17 cellular contexts compared by ENCODE assay signal in the genomic region with DNA sequence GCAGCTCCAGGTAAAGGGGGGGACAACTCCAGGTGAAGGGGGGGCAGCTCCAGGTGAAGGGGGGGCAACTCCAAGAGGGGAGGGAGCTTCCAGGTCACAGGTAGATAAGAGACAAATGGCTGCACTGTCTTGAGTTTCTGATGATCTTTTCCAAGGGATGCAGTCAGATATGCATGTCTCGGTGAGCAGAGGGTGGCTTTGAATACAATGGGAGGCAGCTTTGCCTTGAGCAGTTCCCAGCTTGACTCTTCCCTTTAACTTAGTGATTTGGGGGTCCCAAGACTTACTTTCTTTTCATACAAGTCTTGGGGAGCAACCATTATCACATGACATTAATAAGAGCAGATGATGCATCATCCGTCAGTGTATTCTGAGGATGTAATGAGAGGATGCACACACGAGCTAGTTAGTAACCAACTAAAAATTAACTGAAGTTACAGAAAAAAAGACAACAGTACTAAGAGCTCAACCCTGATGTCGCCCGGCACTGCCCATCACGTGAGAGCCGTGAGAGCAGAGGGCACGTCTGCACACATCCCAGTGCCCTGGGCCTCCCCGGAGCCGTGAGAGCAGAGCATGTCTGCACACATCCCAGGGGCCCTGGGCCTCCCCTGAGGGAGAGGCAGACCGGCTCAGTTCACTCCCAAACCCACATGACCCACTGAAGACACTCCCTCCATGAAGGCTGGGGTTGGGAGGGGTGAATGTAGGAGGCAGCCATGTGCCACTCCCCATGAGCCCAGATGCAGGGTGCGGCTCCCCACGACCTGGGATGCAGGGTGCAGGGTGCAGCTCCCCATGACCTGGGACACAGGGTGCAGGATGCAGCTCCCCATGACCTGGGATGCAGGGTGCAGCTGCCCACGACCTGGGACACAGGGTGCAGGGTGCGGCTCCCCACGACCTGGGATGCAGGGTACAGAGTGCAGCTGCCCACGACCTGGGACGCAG. TPM values are rescaled to one million over a fixed set of nuclear protein-coding genes. Genes with fewer than 3 reads are reported as not detected.
DNase-seq lines count a peak whose midpoint lies in the region; ATAC-seq, FAIRE-seq and TF ChIP-seq lines count a peak whose summit lies in the region.
"Had no signal": no experiment of that assay in that cellular context is flagged by ENCODE, and none has a peak within 500 bp of the region (broad histone marks: within the 10 kb centered on the region; RNA-seq: fewer than 3 reads in every experiment).

No MANE protein-coding gene starts in this region.

- peak overlapping the region; percentile 70 for H3K27ac Mint-ChIP-seq in MCF 10A (ENCODE audit: low read depth, unreplicated experiment)
- H3K27ac Mint-ChIP-seq in CD8-positive, alpha-beta T cell, result no peak overlapping the region
- H3K27ac Mint-ChIP-seq: activated CD4-positive, alpha-beta T cell treated with anti-CD3 and anti-CD28 coated beads, Interleukin-2, amount 10 ng/mL, durations not matched to agents 7 days and 5 days; activated T-helper 17 cell treated with anti-CD3 and anti-CD28 coated beads, Interleukin-2, amount 50 U/mL, for 72 hours; T-helper 1 cell treated with Interleukin-12 subunit alpha and Interleukin-12 subunit beta and Interleukin-4 antibody, amounts not matched to agents 30 μg/mL and 1 μg/mL, for 36 hours had no signal

- BruUV-seq in MCF 10A (replicated peaks; lab: Mats Ljungman, UMichigan), result no TSS peak

- no peak overlapping the region for H3K27ac ChIP-seq in CD8-positive, alpha-beta T cell (ENCODE audit: low read depth, low read length)
- H3K27ac ChIP-seq: ascending aorta, heart left ventricle, left ventricle myocardium inferior, spleen had no signal

- CTCF ChIA-PET in MCF 10A (lab: Yijun Ruan, JAX), result interaction anchor here (0.6 to 2.9 kb wide), 8 partner anchors 8 to 70 kb away, joined by 3 to 10 read pairs (median 5); no protein-coding TSS in a partner anchor
- CTCF ChIA-PET in CD8-positive, alpha-beta T cell (lab: Charles Lee), result no interaction called here

- no peaks in the 10 kb centered on the region for H3K27me3 Mint-ChIP-seq in MCF 10A (ENCODE audit: insufficient read depth, unreplicated experiment)
- peaks cover 2% of the 10 kb centered on the region for H3K27me3 Mint-ChIP-seq in CD8-positive, alpha-beta T cell (ENCODE audit: low read depth)
- H3K27me3 Mint-ChIP-seq: activated CD4-positive, alpha-beta T cell treated with anti-CD3 and anti-CD28 coated beads, Interleukin-2, amount 10 ng/mL, durations not matched to agents 7 days and 5 days had no signal

- no peak for FAIRE-seq in RCC 7860 (lab: Jason Lieb, UNC)
- FAIRE-seq: A204.1 had no signal

- H3K9me3 Mint-ChIP-seq in MCF 10A (ENCODE audit: unreplicated experiment), result no peaks in the 10 kb centered on the region
- H3K9me3 Mint-ChIP-seq in CD8-positive, alpha-beta T cell, result no peaks in the 10 kb centered on the region
- H3K9me3 Mint-ChIP-seq: activated CD4-positive, alpha-beta T cell treated with anti-CD3 and anti-CD28 coated beads, Interleukin-2, amount 10 ng/mL, durations not matched to agents 7 days and 5 days; activated T-helper 17 cell treated with anti-CD3 and anti-CD28 coated beads, Interleukin-2, amount 50 U/mL, for 72 hours; T-helper 1 cell treated with Interleukin-12 subunit alpha and Interleukin-12 subunit beta and Interleukin-4 antibody, amounts not matched to agents 30 μg/mL and 1 μg/mL, for 36 hours had no signal

- peak overlapping the region; percentile 38 for H3K4me3 Mint-ChIP-seq in MCF 10A (ENCODE audit: unreplicated experiment)
- no peak overlapping the region for H3K4me3 Mint-ChIP-seq in CD8-positive, alpha-beta T cell
- H3K4me3 Mint-ChIP-seq: activated CD4-positive, alpha-beta T cell treated with anti-CD3 and anti-CD28 coated beads, Interleukin-2, amount 10 ng/mL, durations not matched to agents 7 days and 5 days; activated T-helper 17 cell treated with anti-CD3 and anti-CD28 coated beads, Interleukin-2, amount 50 U/mL, for 72 hours; T-helper 1 cell treated with Interleukin-12 subunit alpha and Interleukin-12 subunit beta and Interleukin-4 antibody, amounts not matched to agents 30 μg/mL and 1 μg/mL, for 36 hours had no signal

- no peak overlapping the region for H3K4me3 ChIP-seq in CD8-positive, alpha-beta T cell (ENCODE audit: low read depth, low read length)
- H3K4me3 ChIP-seq: ascending aorta, heart left ventricle, left ventricle myocardium inferior, spleen had no signal

- H3K4me1 ChIP-seq in CD8-positive, alpha-beta T cell (ENCODE audit: insufficient read depth, low read length), result no peaks in the 10 kb centered on the region

- H3K36me3 Mint-ChIP-seq in MCF 10A (ENCODE audit: insufficient read depth, unreplicated experiment), result no peaks in the 10 kb centered on the region
- H3K36me3 Mint-ChIP-seq in CD8-positive, alpha-beta T cell, result no peaks in the 10 kb centered on the region

- no peaks in the 10 kb centered on the region for H3K36me3 ChIP-seq in CD8-positive, alpha-beta T cell (ENCODE audit: insufficient read depth, low read length)
- H3K36me3 ChIP-seq: ascending aorta, heart left ventricle, left ventricle myocardium inferior, spleen had no signal

- H3K27me3 ChIP-seq in CD8-positive, alpha-beta T cell (ENCODE audit: insufficient read depth, low read length), result no peaks in the 10 kb centered on the region
- H3K27me3 ChIP-seq: ascending aorta, heart left ventricle had no signal

- POLR2A ChIA-PET in MCF 10A (lab: Yijun Ruan, JAX), result interaction anchor here (0.7 to 2.2 kb wide), 11 partner anchors 12 to 80 kb away, joined by 3 to 14 read pairs (median 5); no protein-coding TSS in a partner anchor
- POLR2A ChIA-PET in CD8-positive, alpha-beta T cell (lab: Charles Lee), result no interaction called here

- intact Hi-C loops in MCF 10A (cut with micrococcal nuclease) (loop anchor here (5.0 kb wide), 1 partner anchor 37 kb away; the partner anchor contains the start of gene PXDN), left ventricle myocardium superior (cut with micrococcal nuclease) (no loop called here)
- intact Hi-C loops in CD8-positive, alpha-beta T cell (cut with DNase I, micrococcal nuclease), result loop anchor here in 1 of 2 experiments (5.0 kb wide), 1 partner anchor 167 kb away; no protein-coding TSS in a partner anchor

- DNase-seq in NCI-H345 (lab: John Stamatoyannopoulos, UW) (peak; percentile 25), NCI-H345 treated with DMSO at 0.1 percent for 48 hours (lab: John Stamatoyannopoulos, UW; ENCODE audit: unreplicated experiment) (no peak), MCF 10A (ENCODE audit: unreplicated experiment) (peak; percentile 88), iPS-NIHi7 (ENCODE audit: extremely low spot score) (peak; percentile 5), ureter (ENCODE audit: low spot score) (peak; percentile 66), left ventricle myocardium superior (no peak), RCC 7860 (ENCODE audit: low spot score) (no peak)
- no peak for DNase-seq in CD8-positive, alpha-beta T cell
- DNase-seq: activated CD4-positive, alpha-beta T cell treated with anti-CD3 and anti-CD28 coated beads, Interleukin-2, amount 10 ng/mL, durations not matched to agents 7 days and 5 days; heart left ventricle; left ventricle myocardium inferior; MV-4-11; spleen had no signal

- H3K9me3 ChIP-seq in CD8-positive, alpha-beta T cell (ENCODE audit: low read length), result no peaks in the 10 kb centered on the region
- H3K9me3 ChIP-seq: ascending aorta, heart left ventricle, left ventricle myocardium inferior, spleen had no signal

- TF ChIP-seq CTCF in MCF 10A (IDR thresholded peaks at IDR 0.05; ENCODE audit: unreplicated experiment), result no peak
- TF ChIP-seq CTCF in CD8-positive, alpha-beta T cell (IDR thresholded peaks at IDR 0.05), result no peak

- peaks cover 25% of the 10 kb centered on the region for H3K4me1 Mint-ChIP-seq in MCF 10A (ENCODE audit: insufficient read depth, unreplicated experiment)
- H3K4me1 Mint-ChIP-seq in CD8-positive, alpha-beta T cell (ENCODE audit: low read depth), result no peaks in the 10 kb centered on the region
- H3K4me1 Mint-ChIP-seq: activated CD4-positive, alpha-beta T cell treated with anti-CD3 and anti-CD28 coated beads, Interleukin-2, amount 10 ng/mL, durations not matched to agents 7 days and 5 days; activated T-helper 17 cell treated with anti-CD3 and anti-CD28 coated beads, Interleukin-2, amount 50 U/mL, for 72 hours had no signal

- no peak for ATAC-seq in left ventricle myocardium superior
- no peak for ATAC-seq in CD8-positive, alpha-beta T cell
- ATAC-seq: activated T-helper 17 cell treated with anti-CD3 and anti-CD28 coated beads, Interleukin-2, amount 50 U/mL, for 72 hours; heart left ventricle had no signal

RNA-seq across cellular contexts. Expression of gene PXDN, which starts 39.4 kb away (rescaled TPM):
- 96.1 and 114 TPM in 2 replicates for total RNA-seq in MCF 10A (2022)
- 20.2 TPM for total RNA-seq in ureter
- total RNA-seq in left ventricle myocardium superior, result 18.5 TPM
- total RNA-seq in CD8-positive, alpha-beta T cell, result 1 to 10 TPM in 1 of 2 experiments, under 1 TPM in 1; 0.76 to 1.4 TPM
- total RNA-seq: activated T-helper 17 cell treated with anti-CD3 and anti-CD28 coated beads, Interleukin-2, amount 50 U/mL, for 72 hours had no signal

Comparison
In these comparisons a context has a peak if more than half of its experiments do, and no peak if none do; other contexts are left out.
1. DNase-seq: peak in NCI-H345 (single experiment), MCF 10A (single experiment), iPS-NIHi7 (single experiment) and ureter (single experiment); none in NCI-H345 treated with DMSO at 0.1 percent for 48 hours (single experiment), left ventricle myocardium superior (single experiment), RCC 7860 (single experiment) and CD8-positive, alpha-beta T cell (0 of 7).